Comparison of ENCODE assay signal across 12 cellular contexts in the genomic region with DNA sequence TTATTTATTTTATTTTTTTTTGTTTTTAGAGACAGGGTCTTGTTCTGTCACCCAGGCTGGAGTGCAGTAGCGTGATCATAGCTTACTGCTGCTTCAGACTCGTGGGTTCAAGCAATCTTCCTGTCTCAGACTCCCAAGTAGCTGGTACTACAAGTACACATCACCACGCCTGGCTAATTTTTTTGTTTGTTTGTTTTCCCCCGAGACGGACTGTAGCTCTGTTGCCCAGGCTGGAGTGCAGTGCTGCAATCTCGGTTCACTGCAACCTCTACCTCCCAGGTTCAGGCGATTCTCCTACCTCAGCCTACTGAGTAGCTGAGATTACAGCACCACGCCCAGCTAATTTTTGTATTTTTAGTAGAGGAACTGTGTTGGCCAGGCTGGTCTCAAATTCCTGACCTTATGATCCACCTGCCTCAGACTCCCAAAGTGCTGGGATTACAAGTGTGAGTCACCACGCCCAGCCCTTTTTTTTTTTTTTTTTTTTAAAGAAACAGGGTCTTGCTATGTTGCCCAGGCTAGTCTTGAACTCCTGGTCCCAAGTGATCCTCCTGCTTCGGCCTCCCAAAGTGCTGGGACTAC.
"Had no signal": no experiment of that assay in that cellular context is flagged by ENCODE, and none has a peak within 500 bp of the region (broad histone marks: within the 10 kb centered on the region; RNA-seq: fewer than 3 reads in every experiment).

No MANE protein-coding gene starts in this region.

- ATAC-seq: activated CD4-positive, alpha-beta T cell treated with anti-CD3 and anti-CD28 coated beads for 36 hours; left lobe of liver; WTC11 had no signal

- DNase-seq: activated CD4-positive, alpha-beta T cell treated with anti-CD3 and anti-CD28 coated beads for 36 hours; activated CD4-positive, alpha-beta T cell treated with anti-CD3 and anti-CD28 coated beads, Interleukin-2, amount 50 U/mL, for 48 hours; activated gamma-delta T cell; erythroblast; midbrain; stimulated activated CD4-positive, alpha-beta T cell treated with anti-CD3 and anti-CD28 coated beads, Interleukin-2, amount 100 ng/mL, for 24 hours; stimulated activated naive CD4-positive, alpha-beta T cell treated with Interleukin-2 at 50 U/mL for 16 hours; substantia nigra; tibial artery; uterus had no signal
